1 cellular context compared by ENCODE assay signal in genomic region chr18:8794133-8794986, GRCh38.
TF ChIP-seq lines count a peak whose summit lies in the region.

No MANE protein-coding gene starts in this region.

TF ChIP-seq in H1, 55 proteins besides CTCF, POLR2A, EP300 and RAD21:
- TF ChIP-seq USF2 (IDR thresholded peaks at IDR 0.05; ENCODE audit: low read length) (no peak), TBP (IDR thresholded peaks at IDR 0.05; ENCODE audit: low read depth, low read length) (no peak), POU5F1 (IDR thresholded peaks at IDR 0.05; ENCODE audit: low read depth, low read length) (no peak), HDAC6 (IDR thresholded peaks at IDR 0.05; ENCODE audit: low read depth, low read length) (no peak), CBX8 (IDR thresholded peaks at IDR 0.05; ENCODE audit: borderline replicate concordance, low read depth, low read length) (no peak), KDM4A (IDR thresholded peaks at IDR 0.05; ENCODE audit: low read depth, low read length, severe bottlenecking) (no peak), RFX5 (IDR thresholded peaks at IDR 0.05; ENCODE audit: borderline replicate concordance, low read depth, low read length) (no peak), CHD1 (IDR thresholded peaks at IDR 0.05; ENCODE audit: low read depth, low read length) (no peak), CTBP2 (IDR thresholded peaks at IDR 0.05; ENCODE audit: borderline replicate concordance, insufficient read depth, insufficient read length, low read length) (no peak), HDAC2 (IDR thresholded peaks at IDR 0.05; ENCODE audit: borderline replicate concordance in 1 of 2, low read depth in 2 of 2, low read length in 2 of 2) (no peak), EGR1 (IDR thresholded peaks at IDR 0.05; ENCODE audit: borderline replicate concordance, low read depth, low read length) (no peak), ASH2L (IDR thresholded peaks at IDR 0.05; ENCODE audit: low read length) (no peak), CBX5 (IDR thresholded peaks at IDR 0.05; ENCODE audit: low read depth, low read length) (no peak), NRF1 (IDR thresholded peaks at IDR 0.05; ENCODE audit: low read depth, low read length) (no peak), RXRA (IDR thresholded peaks at IDR 0.05; ENCODE audit: insufficient read depth, low read depth, low read length) (no peak), BRCA1 (IDR thresholded peaks at IDR 0.05; ENCODE audit: low read depth, low read length) (no peak), CEBPB (IDR thresholded peaks at IDR 0.05; ENCODE audit: low read depth, low read length) (no peak)
